In the genomic region with DNA sequence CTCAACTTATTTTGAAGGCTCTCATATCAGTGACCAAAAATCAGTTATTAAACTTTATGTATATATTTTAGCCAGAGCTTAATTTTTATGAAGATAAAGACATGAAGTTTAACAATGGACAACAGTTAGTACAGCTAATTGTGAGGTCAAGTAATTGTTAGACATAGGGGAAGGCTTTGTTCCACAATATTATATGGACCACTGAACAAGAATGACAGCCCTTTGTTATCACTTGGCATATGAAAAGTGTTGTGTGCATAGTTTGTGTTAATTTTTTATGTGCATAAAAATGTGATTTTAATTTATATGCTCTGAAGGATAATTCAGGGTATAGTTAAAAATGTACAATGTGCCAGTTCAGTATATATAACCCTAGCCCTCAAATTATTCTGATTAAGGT, we compare ENCODE assay signal across 19 cellular contexts. TPM values are rescaled to one million over a fixed set of nuclear protein-coding genes. Genes with fewer than 3 reads are reported as not detected.
DNase-seq lines count a peak whose midpoint lies in the region; ATAC-seq and TF ChIP-seq lines count a peak whose summit lies in the region.
"Had no signal": no experiment of that assay in that cellular context is flagged by ENCODE, and none has a peak within 500 bp of the region (broad histone marks: within the 10 kb centered on the region; RNA-seq: fewer than 3 reads in every experiment).

No MANE protein-coding gene starts in this region.

- H4K20me1 ChIP-seq in neural progenitor cell (ENCODE audit: low read depth) = peaks cover 6% of the 10 kb centered on the region

- H3K9ac ChIP-seq in neural progenitor cell = no peak overlapping the region
- H3K9ac ChIP-seq: BLaER1, GM23248 had no signal

- peaks cover 64% of the 10 kb centered on the region for H3F3A ChIP-seq in neural progenitor cell (ENCODE audit: low read depth)

- H3K4me3 Mint-ChIP-seq in WTC11 (no peak overlapping the region), neural progenitor cell (no peak overlapping the region)
- H3K4me3 Mint-ChIP-seq: B cell; CD4-positive, CD25-positive, alpha-beta regulatory T cell; CD8-positive, alpha-beta T cell; H9 had no signal

- H3K4me3 ChIP-seq in left ventricle myocardium inferior = no peak overlapping the region
- H3K4me3 ChIP-seq in heart right ventricle = no peak overlapping the region
- no peak overlapping the region for H3K4me3 ChIP-seq in neural progenitor cell
- H3K4me3 ChIP-seq: BLaER1, GM23248 had no signal

- H3K4me1 ChIP-seq in left ventricle myocardium inferior (peaks cover 64% of the 10 kb centered on the region), heart right ventricle (peaks cover 0 to 43% (median 8%) of the 10 kb centered on the region in 9 donors), neural progenitor cell (no peaks in the 10 kb centered on the region)
- H3K4me1 ChIP-seq: BLaER1 had no signal

- ATAC-seq in heart right ventricle (no peak), WTC11 (no peak), HG03045 (IDR thresholded peaks at IDR 0.05; ENCODE audit: unreplicated experiment) (no peak)
- ATAC-seq: CD8-positive, alpha-beta T cell; HCT116 had no signal

- no peak overlapping the region for H2AFZ ChIP-seq in neural progenitor cell (replicated peaks)
- H2AFZ ChIP-seq: GM23248 had no signal

- H3K79me2 ChIP-seq in neural progenitor cell (ENCODE audit: low read depth) = no peaks in the 10 kb centered on the region

- H3K27ac Mint-ChIP-seq in WTC11 = no peak overlapping the region
- H3K27ac Mint-ChIP-seq in neural progenitor cell = no peak overlapping the region
- H3K27ac Mint-ChIP-seq: B cell; CD4-positive, CD25-positive, alpha-beta regulatory T cell; CD8-positive, alpha-beta T cell; H9 had no signal

- DNase-seq in left ventricle myocardium inferior = no peak
- no peak for DNase-seq in heart right ventricle
- no peak for DNase-seq in WTC11 (ENCODE audit: low spot score)
- no peak for DNase-seq in neural progenitor cell (ENCODE audit: low spot score)
- DNase-seq in posterior vena cava (ENCODE audit: low spot score) = no peak
- no peak for DNase-seq in epidermal melanocyte (ENCODE audit: insufficient read length, low spot score)
- DNase-seq: Caco-2; CD4-positive, CD25-positive, alpha-beta regulatory T cell; CD8-positive, alpha-beta T cell; DMS153; DND-41; GM23248; H9 had no signal

- H3K27me3 Mint-ChIP-seq in WTC11 (ENCODE audit: low read depth) = no peaks in the 10 kb centered on the region
- H3K27me3 Mint-ChIP-seq in neural progenitor cell (ENCODE audit: insufficient read depth, low read depth) = no peaks in the 10 kb centered on the region
- H3K27me3 Mint-ChIP-seq: B cell; CD4-positive, CD25-positive, alpha-beta regulatory T cell had no signal

- TF ChIP-seq CTCF in left ventricle myocardium inferior (IDR thresholded peaks at IDR 0.05; ENCODE audit: borderline replicate concordance) (no peak), heart right ventricle (IDR thresholded peaks at IDR 0.05) (no peak), WTC11 (IDR thresholded peaks at IDR 0.05) (no peak), neural progenitor cell (IDR thresholded peaks at IDR 0.05) (no peak)

- H3K9me3 ChIP-seq in left ventricle myocardium inferior (replicated peaks) (no peaks in the 10 kb centered on the region), heart right ventricle (no peaks in the 10 kb centered on the region), neural progenitor cell (ENCODE audit: low read depth) (no peaks in the 10 kb centered on the region)
- H3K9me3 ChIP-seq: BLaER1, Caco-2 had no signal

- intact Hi-C loops in left ventricle myocardium inferior (cut with micrococcal nuclease) = no loop called here
- intact Hi-C loops in heart right ventricle (cut with DNase I) = no loop called here
- intact Hi-C loops in posterior vena cava (cut with DNase I) = no loop called here

- H3K36me3 ChIP-seq in left ventricle myocardium inferior (peaks cover 57% of the 10 kb centered on the region), heart right ventricle (peaks cover 0 to 95% (median 10%) of the 10 kb centered on the region in 9 donors), neural progenitor cell (peaks cover 15% of the 10 kb centered on the region)

- POLR2A ChIA-PET in WTC11 (lab: Charles Lee) = no interaction called here

- CTCF ChIA-PET in WTC11 (lab: Charles Lee) = no interaction called here

- H3K36me3 Mint-ChIP-seq in WTC11 (peaks cover 26% of the 10 kb centered on the region), neural progenitor cell (peaks cover 8% of the 10 kb centered on the region)

- peak overlapping the region; percentile 54 for H3K27ac ChIP-seq in left ventricle myocardium inferior (replicated peaks)
- H3K27ac ChIP-seq in heart right ventricle = no peak overlapping the region
- H3K27ac ChIP-seq in neural progenitor cell = peak overlapping the region; percentile 21
- H3K27ac ChIP-seq: 22Rv1, BLaER1, C4-2B, GM23248 had no signal

- H3K4me1 Mint-ChIP-seq in WTC11 = peaks cover 9% of the 10 kb centered on the region
- H3K4me1 Mint-ChIP-seq in neural progenitor cell = no peaks in the 10 kb centered on the region
- H3K4me1 Mint-ChIP-seq: H9 had no signal

- no peaks in the 10 kb centered on the region for H3K27me3 ChIP-seq in left ventricle myocardium inferior (ENCODE audit: low read depth)
- no peaks in the 10 kb centered on the region for H3K27me3 ChIP-seq in heart right ventricle
- H3K27me3 ChIP-seq in neural progenitor cell = no peaks in the 10 kb centered on the region
- H3K27me3 ChIP-seq: BLaER1 had no signal

- H3K9me3 Mint-ChIP-seq in WTC11 (no peaks in the 10 kb centered on the region), neural progenitor cell (no peaks in the 10 kb centered on the region)
- H3K9me3 Mint-ChIP-seq: CD4-positive, CD25-positive, alpha-beta regulatory T cell; CD8-positive, alpha-beta T cell; H9 had no signal

- H3K4me2 ChIP-seq in neural progenitor cell = no peak overlapping the region
- H3K4me2 ChIP-seq: BLaER1 had no signal

TF ChIP-seq in WTC11, 78 proteins besides CTCF, POLR2A, EP300 and RAD21:
- TF ChIP-seq EMX1 (CRISPR knock-in tag; IDR thresholded peaks at IDR 0.05) = peak; percentile 36; the same call in 1 of the 2 replicates
- no peak for TF ChIP-seq ZNF416 (CRISPR knock-in tag; IDR thresholded peaks at IDR 0.05)

RNA-seq across cellular contexts. Expression of gene DNAJC19, which starts 12.0 kb away (rescaled TPM):
- total RNA-seq in left ventricle myocardium inferior = 119 TPM
- total RNA-seq in heart right ventricle = 100 to 1,000 TPM in 4 of 10 donors, 10 to 100 TPM in 6; 64.9 to 132 (median 97.6) TPM
- polyA plus RNA-seq in heart right ventricle = 10 to 100 TPM; 57.6 to 92.3 TPM
- 65.7 to 81.1 TPM (median 67.9 TPM) in 3 replicates for total RNA-seq in WTC11 (2021)
- 61.5 and 108 TPM in 2 replicates for total RNA-seq in neural progenitor cell (ENCODE audit: low replicate concordance)
- total RNA-seq in posterior vena cava = 10 to 100 TPM; 34.5 to 45.5 TPM

Comparison
In these comparisons a context has a peak if more than half of its experiments do, and no peak if none do; other contexts are left out.
1. H3K27ac ChIP-seq: peak in left ventricle myocardium inferior (single experiment) and neural progenitor cell (single experiment); none in heart right ventricle (0 of 10).